ENCODE assay signal across 15 cellular contexts in genomic region chr11:62269654-62270278, GRCh38. TPM values are rescaled to one million over a fixed set of nuclear protein-coding genes. Genes with fewer than 3 reads are reported as not detected.
A peak's percentile ranks its signal among the peaks of the same experiment; 100 is the strongest.
DNase-seq lines count a peak whose midpoint lies in the region; ATAC-seq and TF ChIP-seq lines count a peak whose summit lies in the region.
"Had no signal": no experiment of that assay in that cellular context is flagged by ENCODE, and none has a peak within 500 bp of the region (broad histone marks: within the 10 kb centered on the region; RNA-seq: fewer than 3 reads in every experiment).

TSS of gene SCGB2A2 (plus strand) at chr11:62270158. CDS start at chr11:62270217, 59 bp downstream.

- no peak for ATAC-seq in HG02981 (IDR thresholded peaks at IDR 0.05; ENCODE audit: unreplicated experiment)
- ATAC-seq in gastrocnemius medialis: no peak

- no peaks in the 10 kb centered on the region for H3K9me3 ChIP-seq in breast epithelium
- no peaks in the 10 kb centered on the region for H3K9me3 ChIP-seq in SJCRH30 (replicated peaks)
- H3K9me3 ChIP-seq in gastrocnemius medialis: no peaks in the 10 kb centered on the region
- H3K9me3 ChIP-seq: HAP-1, thoracic aorta had no signal

- H3K4me3 ChIP-seq in GM06990 (replicated peaks; ENCODE audit: low read depth, low read length): no peak within 1 kb of the TSS
- H3K4me3 ChIP-seq in breast epithelium: peak within 1 kb of the TSS in 2 of 3 donors; percentile 40 to 45
- no peak within 1 kb of the TSS for H3K4me3 ChIP-seq in SJCRH30
- no peak within 1 kb of the TSS for H3K4me3 ChIP-seq in gastrocnemius medialis
- H3K4me3 ChIP-seq: HAP-1, thoracic aorta had no signal

- TF ChIP-seq CTCF in GM06990 (IDR thresholded peaks at IDR 0.05; ENCODE audit: insufficient read depth, low read length, poor library complexity, severe bottlenecking) (peak; percentile 26), breast epithelium (IDR thresholded peaks at IDR 0.05) (peak; percentile 22 to 49 (median 26)), gastrocnemius medialis (IDR thresholded peaks at IDR 0.05 in 4 of 5, conservative IDR thresholded peaks at IDR 0.05 in 1 of 5) (peak in 2 of 5 experiments; percentile 25 to 32)

- DNase-seq in GM06990 (ENCODE audit: extremely low read depth, insufficient read length): no peak
- peak; percentile 15 for DNase-seq in HuH-7.5 (ENCODE audit: low spot score)
- DNase-seq in breast epithelium (ENCODE audit: low spot score in 2 of 2): peak; percentile 63 to 74
- DNase-seq in mucosa of gallbladder (ENCODE audit: low spot score): peak; percentile 11
- DNase-seq in SJCRH30: no peak
- no peak for DNase-seq in gastrocnemius medialis
- DNase-seq: caudate nucleus, DMS153, foreskin melanocyte, NCI-H1105 had no signal

- H3K27ac ChIP-seq in breast epithelium (peak within 1 kb of the TSS; percentile 51 to 80), SJCRH30 (no peak within 1 kb of the TSS), gastrocnemius medialis (no peak within 1 kb of the TSS)
- H3K27ac ChIP-seq: thoracic aorta had no signal

- in situ Hi-C loops in gastrocnemius medialis (cut with MboI; ENCODE audit: low sequenced_read_pairs in 4 of 4): no loop called here

- no peak for TF ChIP-seq POLR2A in breast epithelium (IDR thresholded peaks at IDR 0.05)
- no peak for TF ChIP-seq POLR2A in gastrocnemius medialis (IDR thresholded peaks at IDR 0.05)

- no peaks in the 10 kb centered on the region for H3K36me3 ChIP-seq in GM06990 (ENCODE audit: control insufficient read depth, insufficient read depth, low read length)
- no peaks in the 10 kb centered on the region for H3K36me3 ChIP-seq in breast epithelium
- no peaks in the 10 kb centered on the region for H3K36me3 ChIP-seq in SJCRH30
- H3K36me3 ChIP-seq in gastrocnemius medialis: no peaks in the 10 kb centered on the region
- H3K36me3 ChIP-seq: HAP-1, thoracic aorta had no signal

- H3K27me3 ChIP-seq in GM06990 (replicated peaks; ENCODE audit: control insufficient read depth, insufficient read depth, low read length) (no peaks in the 10 kb centered on the region; the same call in 1 of the 2 replicates), breast epithelium (no peaks in the 10 kb centered on the region), SJCRH30 (no peaks in the 10 kb centered on the region), gastrocnemius medialis (no peaks in the 10 kb centered on the region)

- H3K4me1 ChIP-seq in breast epithelium (no peaks in the 10 kb centered on the region), SJCRH30 (no peaks in the 10 kb centered on the region), gastrocnemius medialis (no peaks in the 10 kb centered on the region)
- H3K4me1 ChIP-seq: HAP-1 had no signal

- intact Hi-C loops in breast epithelium (cut with DNase I; ENCODE audit: low total_unique reads): loop anchor here (10.0 kb wide), 1 partner anchor 2005 kb away; no protein-coding TSS in a partner anchor
- intact Hi-C loops in gastrocnemius medialis (cut with DNase I; ENCODE audit: low total_unique reads): loop anchor here (5.0 kb wide), 1 partner anchor 52 kb away; no protein-coding TSS in a partner anchor

RNA-seq across cellular contexts. Expression of gene SCGB2A2, which starts in this region (rescaled TPM):
- 1,000 to 10,000 TPM in 1 of 3 donors, 100 to 1,000 TPM in 1, 1 to 10 TPM in 1; 1.4 to 2,173 (median 715) TPM for total RNA-seq in breast epithelium
- not detected for total RNA-seq in mucosa of gallbladder
- total RNA-seq in SJCRH30 (2014; rRNA removed; shearing (Covaris generic)): not detected in 2 replicates
- not detected for total RNA-seq in gastrocnemius medialis
- total RNA-seq: activated T-helper 1 cell treated with anti-CD3 and anti-CD28 coated beads, Interleukin-12 subunit alpha, Interleukin-12 subunit beta, Interleukin-2, Interleukin-4 antibody, amounts not matched to agents 30 ng/mL and 10 ng/mL and 1 ng/mL, durations not matched to agents 14 hours and 24 hours and 36 hours; pulmonary artery endothelial cell had no signal

Comparison
In these comparisons a context has a peak if more than half of its experiments do, and no peak if none do; other contexts are left out.
1. Peak in DNase-seq in mucosa of gallbladder; RNA of the gene not detected or under 1 TPM.
2. DNase-seq: peak in HuH-7.5 (single experiment) and breast epithelium (2 of 2); none in GM06990 (single experiment), SJCRH30 (0 of 2) and gastrocnemius medialis (0 of 2).
3. H3K4me3 ChIP-seq: peak in breast epithelium (2 of 3); none in GM06990 (single experiment), SJCRH30 (single experiment) and gastrocnemius medialis (0 of 4).
4. H3K27ac ChIP-seq: peak in breast epithelium (2 of 2); none in SJCRH30 (single experiment) and gastrocnemius medialis (0 of 4).